1 cellular context compared by ENCODE assay signal in the genomic region with DNA sequence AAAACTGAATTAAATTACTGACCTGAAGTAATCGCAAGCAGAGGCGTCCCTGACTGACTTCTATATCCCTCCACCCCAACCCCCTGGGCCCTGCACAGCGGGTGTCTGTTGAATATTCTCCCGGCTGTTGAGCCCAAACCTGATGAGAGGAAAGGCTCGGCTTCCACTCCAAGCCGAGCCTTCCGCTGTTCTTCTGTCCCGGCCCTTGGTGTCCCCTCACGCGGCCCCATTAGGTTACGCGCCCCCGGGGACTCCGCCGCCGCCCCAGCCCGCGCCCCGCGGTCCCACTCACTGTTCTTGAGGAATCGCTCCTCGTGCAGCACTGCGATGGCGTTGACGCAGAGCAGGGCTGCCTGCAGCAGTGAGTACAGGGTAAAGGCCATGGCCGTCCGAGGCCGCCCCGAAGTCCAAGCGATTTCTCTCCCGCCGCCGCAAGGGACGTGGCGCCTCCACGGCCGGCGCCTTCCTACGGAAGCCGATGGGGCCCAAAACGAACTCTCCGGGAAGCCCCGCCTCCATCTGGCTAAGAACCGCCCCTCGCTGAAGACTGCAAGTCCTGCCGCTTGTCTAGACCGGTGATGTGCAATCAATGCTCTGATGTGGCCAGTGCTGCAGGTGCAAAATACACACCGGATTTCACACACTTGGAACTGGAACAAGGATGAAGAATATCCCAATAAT.
TF ChIP-seq lines count a peak whose summit lies in the region.

A gene with protein sequence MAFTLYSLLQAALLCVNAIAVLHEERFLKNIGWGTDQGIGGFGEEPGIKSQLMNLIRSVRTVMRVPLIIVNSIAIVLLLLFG (minus strand): TSS at position 470 of the 681 bp plus-strand sequence. CDS start 87 bp downstream, at position 383.

TF ChIP-seq in HepG2, 621 proteins besides CTCF, POLR2A, EP300 and RAD21 (continued from another document and continues in another):
- TF ChIP-seq RCOR2 (CRISPR knock-in tag; IDR thresholded peaks at IDR 0.05) (no peak), FIP1L1 (IDR thresholded peaks at IDR 0.05; ENCODE audit: borderline replicate concordance, insufficient read depth, low read depth, low read length) (0 out of 2 replicates have a peak, but pooled peaks have one; percentile 25), IRF9 (CRISPR knock-in tag; IDR thresholded peaks at IDR 0.05; ENCODE audit: borderline replicate concordance) (peak; percentile 80; the same call in 1 of the 2 replicates), SMAD3 (CRISPR knock-in tag; IDR thresholded peaks at IDR 0.05) (no peak), TFAP4 (IDR thresholded peaks at IDR 0.05; ENCODE audit: borderline replicate concordance, low read depth) (no peak), ZZZ3 (CRISPR knock-in tag; IDR thresholded peaks at IDR 0.05; ENCODE audit: borderline replicate concordance) (peak; percentile 90; the same call in 1 of the 2 replicates), XBP1 (CRISPR knock-in tag; IDR thresholded peaks at IDR 0.05) (no peak), ZNF768 (CRISPR knock-in tag; IDR thresholded peaks at IDR 0.05) (peak; percentile 74), POGK (CRISPR knock-in tag; conservative IDR thresholded peaks at IDR 0.05) (0 out of 2 replicates have a peak, but pooled peaks have one; percentile 36), ZNF496 (CRISPR knock-in tag; IDR thresholded peaks at IDR 0.05; ENCODE audit: insufficient replicate concordance) (no peak), SP5 (CRISPR knock-in tag; IDR thresholded peaks at IDR 0.05; ENCODE audit: borderline replicate concordance, low read depth) (peak; percentile 20; the same call in 1 of the 2 replicates), SRF (IDR thresholded peaks at IDR 0.05; ENCODE audit: low read depth, low read length) (no peak), FOSL1 (CRISPR knock-in tag; IDR thresholded peaks at IDR 0.05; ENCODE audit: borderline replicate concordance) (no peak), NR2C2 (CRISPR knock-in tag; IDR thresholded peaks at IDR 0.05; ENCODE audit: borderline replicate concordance) (peak; percentile 65; the same call in 1 of the 2 replicates), NFIC (IDR thresholded peaks at IDR 0.05; ENCODE audit: low read length) (no peak), IRF1 (CRISPR knock-in tag; IDR thresholded peaks at IDR 0.05; ENCODE audit: low read depth) (no peak), ZNF335 (CRISPR knock-in tag; IDR thresholded peaks at IDR 0.05) (no peak), PHF21A (CRISPR knock-in tag; IDR thresholded peaks at IDR 0.05) (peak; percentile 66; the same call in 1 of the 2 replicates), GATAD2A (CRISPR knock-in tag; IDR thresholded peaks at IDR 0.05) (no peak), ZNF468 (CRISPR knock-in tag; IDR thresholded peaks at IDR 0.05) (no peak), SOX13 (IDR thresholded peaks at IDR 0.05) (no peak), SOX13 (CRISPR knock-in tag; conservative IDR thresholded peaks at IDR 0.05 in 1 of 2, IDR thresholded peaks at IDR 0.05 in 1 of 2) (0 out of 4 replicates have a peak, but pooled peaks of 1 of the 2 experiments have one; percentile 14), ZNF776 (CRISPR knock-in tag; IDR thresholded peaks at IDR 0.05) (no peak), ZNF841 (CRISPR knock-in tag; IDR thresholded peaks at IDR 0.05; ENCODE audit: borderline replicate concordance) (no peak), DPF2 (CRISPR knock-in tag; IDR thresholded peaks at IDR 0.05; ENCODE audit: borderline replicate concordance, low read depth) (peak; percentile 30; the same call in 1 of the 2 replicates), ATAD3A (CRISPR knock-in tag; IDR thresholded peaks at IDR 0.05) (no peak), ZNF652 (CRISPR knock-in tag; IDR thresholded peaks at IDR 0.05; ENCODE audit: borderline replicate concordance, low read depth) (no peak), ZNF180 (CRISPR knock-in tag; IDR thresholded peaks at IDR 0.05; ENCODE audit: borderline replicate concordance, low read depth) (no peak), HNRNPL (IDR thresholded peaks at IDR 0.05; ENCODE audit: low read depth, low read length) (no peak), ZNF576 (CRISPR knock-in tag; IDR thresholded peaks at IDR 0.05) (no peak), ZNF234 (CRISPR knock-in tag; conservative IDR thresholded peaks at IDR 0.05) (no peak), KLF16 (CRISPR knock-in tag; IDR thresholded peaks at IDR 0.05) (peak in 1 of 2 experiments; percentile 32; a peak in 1 of 4 replicates), ETV5 (CRISPR knock-in tag; IDR thresholded peaks at IDR 0.05; ENCODE audit: borderline replicate concordance) (peak; percentile 50), SUZ12 (IDR thresholded peaks at IDR 0.05; ENCODE audit: low read depth, low read length) (no peak), NFYC (CRISPR knock-in tag; IDR thresholded peaks at IDR 0.05) (0 out of 2 replicates have a peak, but pooled peaks have one; percentile 18), NR1H2 (CRISPR knock-in tag; IDR thresholded peaks at IDR 0.05; ENCODE audit: borderline replicate concordance, low read depth) (no peak), FOXP1 (IDR thresholded peaks at IDR 0.05) (no peak), FOXP1 (CRISPR knock-in tag; IDR thresholded peaks at IDR 0.05) (no peak), MAFF (IDR thresholded peaks at IDR 0.05; ENCODE audit: low read depth, low read length) (no peak), ZBTB3 (CRISPR knock-in tag; IDR thresholded peaks at IDR 0.05; ENCODE audit: borderline replicate concordance, low read depth) (0 out of 2 replicates have a peak, but pooled peaks have one; percentile 41), KDM5B (CRISPR knock-in tag; IDR thresholded peaks at IDR 0.05; ENCODE audit: borderline replicate concordance) (peak; percentile 72; the same call in 1 of the 2 replicates), ZBTB7B (CRISPR knock-in tag; IDR thresholded peaks at IDR 0.05) (no peak; the same call in 1 of the 2 replicates), ZNF709 (CRISPR knock-in tag; IDR thresholded peaks at IDR 0.05) (peak; percentile 64; the same call in 1 of the 2 replicates), KAT7 (CRISPR knock-in tag; IDR thresholded peaks at IDR 0.05; ENCODE audit: borderline replicate concordance) (peak; percentile 58; the same call in 1 of the 2 replicates), ZNF619 (CRISPR knock-in tag; IDR thresholded peaks at IDR 0.05) (no peak), CBX2 (IDR thresholded peaks at IDR 0.05; ENCODE audit: low read depth, low read length) (no peak), CBX2 (CRISPR knock-in tag; IDR thresholded peaks at IDR 0.05; ENCODE audit: low read depth) (peak; percentile 90; the same call in 1 of the 2 replicates), KLF9 (CRISPR knock-in tag; IDR thresholded peaks at IDR 0.05; ENCODE audit: low read depth) (no peak)
- TF ChIP-seq, protein P1, sequence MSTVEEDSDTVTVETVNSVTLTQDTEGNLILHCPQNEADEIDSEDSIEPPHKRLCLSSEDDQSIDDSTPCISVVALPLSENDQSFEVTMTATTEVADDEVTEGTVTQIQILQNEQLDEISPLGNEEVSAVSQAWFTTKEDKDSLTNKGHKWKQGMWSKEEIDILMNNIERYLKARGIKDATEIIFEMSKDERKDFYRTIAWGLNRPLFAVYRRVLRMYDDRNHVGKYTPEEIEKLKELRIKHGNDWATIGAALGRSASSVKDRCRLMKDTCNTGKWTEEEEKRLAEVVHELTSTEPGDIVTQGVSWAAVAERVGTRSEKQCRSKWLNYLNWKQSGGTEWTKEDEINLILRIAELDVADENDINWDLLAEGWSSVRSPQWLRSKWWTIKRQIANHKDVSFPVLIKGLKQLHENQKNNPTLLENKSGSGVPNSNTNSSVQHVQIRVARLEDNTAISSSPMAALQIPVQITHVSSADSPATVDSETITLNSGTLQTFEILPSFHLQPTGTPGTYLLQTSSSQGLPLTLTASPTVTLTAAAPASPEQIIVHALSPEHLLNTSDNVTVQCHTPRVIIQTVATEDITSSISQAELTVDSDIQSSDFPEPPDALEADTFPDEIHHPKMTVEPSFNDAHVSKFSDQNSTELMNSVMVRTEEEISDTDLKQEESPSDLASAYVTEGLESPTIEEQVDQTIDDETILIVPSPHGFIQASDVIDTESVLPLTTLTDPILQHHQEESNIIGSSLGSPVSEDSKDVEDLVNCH (CRISPR knock-in tag; IDR thresholded peaks at IDR 0.05) = no peak
- TF ChIP-seq, protein P2, sequence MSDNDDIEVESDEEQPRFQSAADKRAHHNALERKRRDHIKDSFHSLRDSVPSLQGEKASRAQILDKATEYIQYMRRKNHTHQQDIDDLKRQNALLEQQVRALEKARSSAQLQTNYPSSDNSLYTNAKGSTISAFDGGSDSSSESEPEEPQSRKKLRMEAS (IDR thresholded peaks at IDR 0.05) = peak; percentile 82
- TF ChIP-seq, protein P3, sequence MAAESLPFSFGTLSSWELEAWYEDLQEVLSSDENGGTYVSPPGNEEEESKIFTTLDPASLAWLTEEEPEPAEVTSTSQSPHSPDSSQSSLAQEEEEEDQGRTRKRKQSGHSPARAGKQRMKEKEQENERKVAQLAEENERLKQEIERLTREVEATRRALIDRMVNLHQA (CRISPR knock-in tag; IDR thresholded peaks at IDR 0.05) = no peak
- TF ChIP-seq, protein P4, sequence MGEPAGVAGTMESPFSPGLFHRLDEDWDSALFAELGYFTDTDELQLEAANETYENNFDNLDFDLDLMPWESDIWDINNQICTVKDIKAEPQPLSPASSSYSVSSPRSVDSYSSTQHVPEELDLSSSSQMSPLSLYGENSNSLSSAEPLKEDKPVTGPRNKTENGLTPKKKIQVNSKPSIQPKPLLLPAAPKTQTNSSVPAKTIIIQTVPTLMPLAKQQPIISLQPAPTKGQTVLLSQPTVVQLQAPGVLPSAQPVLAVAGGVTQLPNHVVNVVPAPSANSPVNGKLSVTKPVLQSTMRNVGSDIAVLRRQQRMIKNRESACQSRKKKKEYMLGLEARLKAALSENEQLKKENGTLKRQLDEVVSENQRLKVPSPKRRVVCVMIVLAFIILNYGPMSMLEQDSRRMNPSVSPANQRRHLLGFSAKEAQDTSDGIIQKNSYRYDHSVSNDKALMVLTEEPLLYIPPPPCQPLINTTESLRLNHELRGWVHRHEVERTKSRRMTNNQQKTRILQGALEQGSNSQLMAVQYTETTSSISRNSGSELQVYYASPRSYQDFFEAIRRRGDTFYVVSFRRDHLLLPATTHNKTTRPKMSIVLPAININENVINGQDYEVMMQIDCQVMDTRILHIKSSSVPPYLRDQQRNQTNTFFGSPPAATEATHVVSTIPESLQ (CRISPR knock-in tag; conservative IDR thresholded peaks at IDR 0.05) = peak; percentile 90
